Comparison of ENCODE assay signal across 1 cellular context in genomic region chr12:54005853-54006699, GRCh38.
TF ChIP-seq lines count a peak whose summit lies in the region.

No MANE protein-coding gene starts in this region.

TF ChIP-seq in HEK293, 187 proteins besides CTCF, POLR2A, EP300 and RAD21 (continued from another document and continues in another):
- TF ChIP-seq, protein P1, sequence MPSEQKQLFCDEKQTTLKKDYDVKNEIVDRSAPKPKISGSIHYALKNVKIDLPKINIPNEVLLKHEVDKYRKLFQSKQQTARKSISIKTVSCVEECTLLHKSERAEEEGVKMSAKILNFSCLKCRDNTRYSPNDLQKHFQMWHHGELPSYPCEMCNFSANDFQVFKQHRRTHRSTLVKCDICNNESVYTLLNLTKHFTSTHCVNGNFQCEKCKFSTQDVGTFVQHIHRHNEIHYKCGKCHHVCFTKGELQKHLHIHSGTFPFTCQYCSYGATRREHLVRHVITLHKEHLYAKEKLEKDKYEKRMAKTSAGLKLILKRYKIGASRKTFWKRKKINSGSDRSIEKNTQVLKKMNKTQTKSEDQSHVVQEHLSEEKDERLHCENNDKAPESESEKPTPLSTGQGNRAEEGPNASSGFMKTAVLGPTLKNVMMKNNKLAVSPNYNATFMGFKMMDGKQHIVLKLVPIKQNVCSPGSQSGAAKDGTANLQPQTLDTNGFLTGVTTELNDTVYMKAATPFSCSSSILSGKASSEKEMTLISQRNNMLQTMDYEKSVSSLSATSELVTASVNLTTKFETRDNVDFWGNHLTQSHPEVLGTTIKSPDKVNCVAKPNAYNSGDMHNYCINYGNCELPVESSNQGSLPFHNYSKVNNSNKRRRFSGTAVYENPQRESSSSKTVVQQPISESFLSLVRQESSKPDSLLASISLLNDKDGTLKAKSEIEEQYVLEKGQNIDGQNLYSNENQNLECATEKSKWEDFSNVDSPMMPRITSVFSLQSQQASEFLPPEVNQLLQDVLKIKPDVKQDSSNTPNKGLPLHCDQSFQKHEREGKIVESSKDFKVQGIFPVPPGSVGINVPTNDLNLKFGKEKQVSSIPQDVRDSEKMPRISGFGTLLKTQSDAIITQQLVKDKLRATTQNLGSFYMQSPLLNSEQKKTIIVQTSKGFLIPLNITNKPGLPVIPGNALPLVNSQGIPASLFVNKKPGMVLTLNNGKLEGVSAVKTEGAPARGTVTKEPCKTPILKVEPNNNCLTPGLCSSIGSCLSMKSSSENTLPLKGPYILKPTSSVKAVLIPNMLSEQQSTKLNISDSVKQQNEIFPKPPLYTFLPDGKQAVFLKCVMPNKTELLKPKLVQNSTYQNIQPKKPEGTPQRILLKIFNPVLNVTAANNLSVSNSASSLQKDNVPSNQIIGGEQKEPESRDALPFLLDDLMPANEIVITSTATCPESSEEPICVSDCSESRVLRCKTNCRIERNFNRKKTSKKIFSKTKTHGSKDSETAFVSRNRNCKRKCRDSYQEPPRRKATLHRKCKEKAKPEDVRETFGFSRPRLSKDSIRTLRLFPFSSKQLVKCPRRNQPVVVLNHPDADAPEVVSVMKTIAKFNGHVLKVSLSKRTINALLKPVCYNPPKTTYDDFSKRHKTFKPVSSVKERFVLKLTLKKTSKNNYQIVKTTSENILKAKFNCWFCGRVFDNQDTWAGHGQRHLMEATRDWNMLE (tag by site-specific recombination; conservative IDR thresholded peaks at IDR 0.05; ENCODE audit: low read depth): no peak
- TF ChIP-seq ZNF791 (tag by site-specific recombination; IDR thresholded peaks at IDR 0.05) (no peak), ZNF350 (tag by site-specific recombination; IDR thresholded peaks at IDR 0.05) (no peak), ZNF148 (tag by site-specific recombination; IDR thresholded peaks at IDR 0.05; ENCODE audit: borderline replicate concordance) (no peak), ZNF473 (tag by site-specific recombination; IDR thresholded peaks at IDR 0.05) (no peak), ZNF18 (tag by site-specific recombination; IDR thresholded peaks at IDR 0.05) (peak; percentile 67), ZBTB44 (tag by site-specific recombination; IDR thresholded peaks at IDR 0.05) (peak; percentile 59), ZNF184 (tag by site-specific recombination; IDR thresholded peaks at IDR 0.05) (0 out of 2 replicates have a peak, but pooled peaks have one; percentile 62), ZNF555 (tag by site-specific recombination; conservative IDR thresholded peaks at IDR 0.05) (no peak), ZNF510 (tag by site-specific recombination; IDR thresholded peaks at IDR 0.05; ENCODE audit: insufficient replicate concordance) (no peak), REST (tag by site-specific recombination; IDR thresholded peaks at IDR 0.05) (no peak), ZNF549 (tag by site-specific recombination; IDR thresholded peaks at IDR 0.05) (no peak), ZNF239 (tag by site-specific recombination; IDR thresholded peaks at IDR 0.05) (no peak), ZNF626 (tag by site-specific recombination; IDR thresholded peaks at IDR 0.05) (no peak), ZNF785 (tag by site-specific recombination; IDR thresholded peaks at IDR 0.05) (no peak), EGR2 (tag by site-specific recombination; IDR thresholded peaks at IDR 0.05; ENCODE audit: low read depth) (no peak), ZNF623 (tag by site-specific recombination; IDR thresholded peaks at IDR 0.05) (no peak), ZBTB8A (tag by site-specific recombination; IDR thresholded peaks at IDR 0.05) (peak; percentile 79), YY1 (tag by site-specific recombination; IDR thresholded peaks at IDR 0.05) (no peak), GLIS2 (tag by site-specific recombination; IDR thresholded peaks at IDR 0.05) (peak; percentile 35; the same call in 1 of the 2 replicates), BCL6B (tag by site-specific recombination; IDR thresholded peaks at IDR 0.05) (no peak), HOXC10 (CRISPR knock-in tag; IDR thresholded peaks at IDR 0.05) (no peak), FEZF1 (tag by site-specific recombination; IDR thresholded peaks at IDR 0.05) (peak; percentile 59), KLF7 (tag by site-specific recombination; IDR thresholded peaks at IDR 0.05; ENCODE audit: borderline replicate concordance) (no peak), KLF8 (tag by site-specific recombination; IDR thresholded peaks at IDR 0.05) (0 out of 2 replicates have a peak, but pooled peaks have one; percentile 29), BCL11A (tag by site-specific recombination; IDR thresholded peaks at IDR 0.05; ENCODE audit: low read depth) (peak; percentile 70; the same call in 1 of the 2 replicates), ZSCAN30 (tag by site-specific recombination; IDR thresholded peaks at IDR 0.05) (peak; percentile 91), ZNF701 (tag by site-specific recombination; IDR thresholded peaks at IDR 0.05) (no peak), ZBTB26 (tag by site-specific recombination; optimal IDR thresholded peaks at IDR 0.05) (peak; percentile 26), ZNF843 (tag by site-specific recombination; IDR thresholded peaks at IDR 0.05) (0 out of 2 replicates have a peak, but pooled peaks have one; percentile 37), ZNF157 (tag by site-specific recombination; IDR thresholded peaks at IDR 0.05) (no peak), ZNF133 (tag by site-specific recombination; IDR thresholded peaks at IDR 0.05) (no peak), GLI4 (tag by site-specific recombination; IDR thresholded peaks at IDR 0.05) (no peak), ZNF211 (tag by site-specific recombination; IDR thresholded peaks at IDR 0.05; ENCODE audit: low read depth) (no peak), ZNF670 (tag by site-specific recombination; IDR thresholded peaks at IDR 0.05; ENCODE audit: low read depth) (no peak), ZFP69B (tag by site-specific recombination; IDR thresholded peaks at IDR 0.05) (peak; percentile 77), ZNF629 (tag by site-specific recombination; IDR thresholded peaks at IDR 0.05) (peak; percentile 36; the same call in 1 of the 2 replicates)
- TF ChIP-seq, protein P2, sequence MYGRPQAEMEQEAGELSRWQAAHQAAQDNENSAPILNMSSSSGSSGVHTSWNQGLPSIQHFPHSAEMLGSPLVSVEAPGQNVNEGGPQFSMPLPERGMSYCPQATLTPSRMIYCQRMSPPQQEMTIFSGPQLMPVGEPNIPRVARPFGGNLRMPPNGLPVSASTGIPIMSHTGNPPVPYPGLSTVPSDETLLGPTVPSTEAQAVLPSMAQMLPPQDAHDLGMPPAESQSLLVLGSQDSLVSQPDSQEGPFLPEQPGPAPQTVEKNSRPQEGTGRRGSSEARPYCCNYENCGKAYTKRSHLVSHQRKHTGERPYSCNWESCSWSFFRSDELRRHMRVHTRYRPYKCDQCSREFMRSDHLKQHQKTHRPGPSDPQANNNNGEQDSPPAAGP (tag by site-specific recombination; IDR thresholded peaks at IDR 0.05): no peak
- TF ChIP-seq, protein P3, sequence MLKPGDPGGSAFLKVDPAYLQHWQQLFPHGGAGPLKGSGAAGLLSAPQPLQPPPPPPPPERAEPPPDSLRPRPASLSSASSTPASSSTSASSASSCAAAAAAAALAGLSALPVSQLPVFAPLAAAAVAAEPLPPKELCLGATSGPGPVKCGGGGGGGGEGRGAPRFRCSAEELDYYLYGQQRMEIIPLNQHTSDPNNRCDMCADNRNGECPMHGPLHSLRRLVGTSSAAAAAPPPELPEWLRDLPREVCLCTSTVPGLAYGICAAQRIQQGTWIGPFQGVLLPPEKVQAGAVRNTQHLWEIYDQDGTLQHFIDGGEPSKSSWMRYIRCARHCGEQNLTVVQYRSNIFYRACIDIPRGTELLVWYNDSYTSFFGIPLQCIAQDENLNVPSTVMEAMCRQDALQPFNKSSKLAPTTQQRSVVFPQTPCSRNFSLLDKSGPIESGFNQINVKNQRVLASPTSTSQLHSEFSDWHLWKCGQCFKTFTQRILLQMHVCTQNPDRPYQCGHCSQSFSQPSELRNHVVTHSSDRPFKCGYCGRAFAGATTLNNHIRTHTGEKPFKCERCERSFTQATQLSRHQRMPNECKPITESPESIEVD (tag by site-specific recombination; IDR thresholded peaks at IDR 0.05): no peak
- TF ChIP-seq, protein P4, sequence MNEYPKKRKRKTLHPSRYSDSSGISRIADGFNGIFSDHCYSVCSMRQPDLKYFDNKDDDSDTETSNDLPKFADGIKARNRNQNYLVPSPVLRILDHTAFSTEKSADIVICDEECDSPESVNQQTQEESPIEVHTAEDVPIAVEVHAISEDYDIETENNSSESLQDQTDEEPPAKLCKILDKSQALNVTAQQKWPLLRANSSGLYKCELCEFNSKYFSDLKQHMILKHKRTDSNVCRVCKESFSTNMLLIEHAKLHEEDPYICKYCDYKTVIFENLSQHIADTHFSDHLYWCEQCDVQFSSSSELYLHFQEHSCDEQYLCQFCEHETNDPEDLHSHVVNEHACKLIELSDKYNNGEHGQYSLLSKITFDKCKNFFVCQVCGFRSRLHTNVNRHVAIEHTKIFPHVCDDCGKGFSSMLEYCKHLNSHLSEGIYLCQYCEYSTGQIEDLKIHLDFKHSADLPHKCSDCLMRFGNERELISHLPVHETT (tag by site-specific recombination; IDR thresholded peaks at IDR 0.05): no peak
